ENCODE assay signal across 10 cellular contexts in genomic region chr6:149079911-149080501, GRCh38.
DNase-seq lines count a peak whose midpoint lies in the region; ATAC-seq and TF ChIP-seq lines count a peak whose summit lies in the region.
"Had no signal": no experiment of that assay in that cellular context is flagged by ENCODE, and none has a peak within 500 bp of the region (broad histone marks: within the 10 kb centered on the region; RNA-seq: fewer than 3 reads in every experiment).

No MANE protein-coding gene starts in this region.

- H3F3A ChIP-seq in GM23248 (ENCODE audit: insufficient read depth), result peaks cover 32% of the 10 kb centered on the region

- H3K4me1 ChIP-seq in GM23248 (ENCODE audit: insufficient read depth) (peaks cover 37% of the 10 kb centered on the region), left ventricle myocardium inferior (peaks cover 26% of the 10 kb centered on the region), Caco-2 (no peaks in the 10 kb centered on the region; the same call in 1 of the 2 replicates)

- no peaks in the 10 kb centered on the region for H3K9me3 Mint-ChIP-seq in stimulated activated effector memory CD8-positive, alpha-beta T cell treated with anti-CD3 and anti-CD28 coated beads, Interleukin-12 subunit alpha, Interleukin-12 subunit beta, amount 100 ng/mL, for 72 hours
- no peaks in the 10 kb centered on the region for H3K9me3 Mint-ChIP-seq in Caco-2 (ENCODE audit: unreplicated experiment)

- peak overlapping the region; percentile 78 for H3K27ac ChIP-seq in GM23248
- H3K27ac ChIP-seq in VCaP, result peak overlapping the region; percentile 88
- H3K27ac ChIP-seq in left ventricle myocardium inferior (replicated peaks), result peak overlapping the region; percentile 79

- H3K79me2 ChIP-seq in GM23248 (ENCODE audit: insufficient read depth), result no peaks in the 10 kb centered on the region

- no peak overlapping the region for H3K4me3 Mint-ChIP-seq in stimulated activated effector memory CD8-positive, alpha-beta T cell treated with anti-CD3 and anti-CD28 coated beads, Interleukin-12 subunit alpha, Interleukin-12 subunit beta, amount 100 ng/mL, for 72 hours
- H3K4me3 Mint-ChIP-seq in Caco-2 (ENCODE audit: unreplicated experiment), result no peak overlapping the region

- in situ Hi-C loops in GM23248 (cut with MboI), result no loop called here

- BruUV-seq in Caco-2 (replicated peaks; lab: Mats Ljungman, UMichigan), result no TSS peak

- POLR2A ChIA-PET in Caco-2 (lab: Charles Lee), result no interaction called here

- no peaks in the 10 kb centered on the region for H3K9me2 ChIP-seq in GM23248 (ENCODE audit: insufficient read depth)

- H3K4me2 ChIP-seq in GM23248 (ENCODE audit: unreplicated experiment), result peak overlapping the region; percentile 66

- CTCF ChIA-PET in Caco-2 (lab: Charles Lee), result no interaction called here

- peak overlapping the region; percentile 35 for H3K9ac ChIP-seq in GM23248

- peak overlapping the region; percentile 11 for H2AFZ ChIP-seq in GM23248

- no peaks in the 10 kb centered on the region for H3K27me3 ChIP-seq in GM23248 (replicated peaks; ENCODE audit: insufficient read depth)
- H3K27me3 ChIP-seq in left ventricle myocardium inferior (ENCODE audit: low read depth), result no peaks in the 10 kb centered on the region
- H3K27me3 ChIP-seq in Caco-2 (replicated peaks; ENCODE audit: control insufficient read depth, insufficient read depth, low read length), result no peaks in the 10 kb centered on the region

- TF ChIP-seq CTCF in VCaP (conservative IDR thresholded peaks at IDR 0.05), result no peak
- TF ChIP-seq CTCF in left ventricle myocardium inferior (IDR thresholded peaks at IDR 0.05; ENCODE audit: borderline replicate concordance), result no peak
- no peak for TF ChIP-seq CTCF in Caco-2 (IDR thresholded peaks at IDR 0.05; ENCODE audit: insufficient read depth in 1 of 2, low read depth in 1 of 2, low read length in 1 of 2, severe bottlenecking in 1 of 2, unreplicated experiment in 1 of 2)

- H3K4me1 Mint-ChIP-seq in stimulated activated effector memory CD8-positive, alpha-beta T cell treated with anti-CD3 and anti-CD28 coated beads, Interleukin-12 subunit alpha, Interleukin-12 subunit beta, amount 100 ng/mL, for 72 hours, result peaks cover 35% of the 10 kb centered on the region
- H3K4me1 Mint-ChIP-seq in Caco-2 (ENCODE audit: low read depth, unreplicated experiment), result no peaks in the 10 kb centered on the region

- no peak for ATAC-seq in stimulated activated effector memory CD8-positive, alpha-beta T cell treated with anti-CD3 and anti-CD28 coated beads, Interleukin-12 subunit alpha, Interleukin-12 subunit beta, amount 100 ng/mL, for 72 hours
- no peak for ATAC-seq in HG03342 (IDR thresholded peaks at IDR 0.05; ENCODE audit: unreplicated experiment)

- H3K27me3 Mint-ChIP-seq in Caco-2 (ENCODE audit: insufficient read depth, unreplicated experiment), result no peaks in the 10 kb centered on the region

- H3K9me3 ChIP-seq in GM23248 (ENCODE audit: low read depth) (no peaks in the 10 kb centered on the region), left ventricle myocardium inferior (replicated peaks) (no peaks in the 10 kb centered on the region), Caco-2 (no peaks in the 10 kb centered on the region)

- H3K36me3 Mint-ChIP-seq in stimulated activated effector memory CD8-positive, alpha-beta T cell treated with anti-CD3 and anti-CD28 coated beads, Interleukin-12 subunit alpha, Interleukin-12 subunit beta, amount 100 ng/mL, for 72 hours, result no peaks in the 10 kb centered on the region
- H3K36me3 Mint-ChIP-seq in Caco-2 (ENCODE audit: insufficient read depth, unreplicated experiment), result no peaks in the 10 kb centered on the region

- H4K20me1 ChIP-seq in GM23248 (ENCODE audit: insufficient read depth), result no peaks in the 10 kb centered on the region

- WGBS in GM23248 (ENCODE audit: low coverage in 1 of 2, low lambda C conversion rate in 2 of 2, missing lambda C conversion rate in 2 of 2), 2 experiments, result 5 to 12% methylated on average over 6 of the region's 6 CpGs

- H3K4me3 ChIP-seq in GM23248, result no peak overlapping the region
- H3K4me3 ChIP-seq in left ventricle myocardium inferior, result no peak overlapping the region
- H3K4me3 ChIP-seq in Caco-2 (ENCODE audit: low read depth, low read length), result no peak overlapping the region

- H3K27ac Mint-ChIP-seq in stimulated activated effector memory CD8-positive, alpha-beta T cell treated with anti-CD3 and anti-CD28 coated beads, Interleukin-12 subunit alpha, Interleukin-12 subunit beta, amount 100 ng/mL, for 72 hours, result peak overlapping the region; percentile 54
- no peak overlapping the region for H3K27ac Mint-ChIP-seq in Caco-2 (ENCODE audit: unreplicated experiment)

- H3K36me3 ChIP-seq in GM23248 (ENCODE audit: low read depth) (no peaks in the 10 kb centered on the region), left ventricle myocardium inferior (no peaks in the 10 kb centered on the region), Caco-2 (ENCODE audit: control insufficient read depth, insufficient read depth, low read length) (no peaks in the 10 kb centered on the region)

- intact Hi-C loops in left ventricle myocardium inferior (cut with micrococcal nuclease) (loop anchor here (5.0 kb wide), 1 partner anchor 352 kb away; no protein-coding TSS in a partner anchor), Caco-2 (cut with micrococcal nuclease; ENCODE audit: unreplicated experiment) (loop anchor here (5.0 kb wide), 1 partner anchor 237 kb away; the partner anchor contains the start of gene TAB2)

- DNase-seq in GM23248 (peak; percentile 78), left ventricle myocardium inferior (peak; percentile 68), Caco-2 (no peak), NCI-H1048 (lab: John Stamatoyannopoulos, UW) (no peak)
- no peak for DNase-seq in stimulated activated effector memory CD8-positive, alpha-beta T cell treated with anti-CD3 and anti-CD28 coated beads, Interleukin-12 subunit alpha, Interleukin-12 subunit beta, amount 100 ng/mL, for 72 hours (ENCODE audit: low spot score in 2 of 2)
- DNase-seq in stimulated activated CD4-positive, alpha-beta T cell treated with anti-CD3 and anti-CD28 coated beads, Interleukin-4, amount 100 ng/mL, for 24 hours, result no peak
- DNase-seq: activated effector memory CD4-positive, alpha-beta T cell treated with Interleukin-2 at 50 U/mL for 16 hours; mesendoderm had no signal

Comparison
In these comparisons a context has a peak if more than half of its experiments do, and no peak if none do; other contexts are left out.
1. DNase-seq: peak in GM23248 (single experiment) and left ventricle myocardium inferior (single experiment); none in stimulated activated effector memory CD8-positive, alpha-beta T cell treated with anti-CD3 and anti-CD28 coated beads, Interleukin-12 subunit alpha, Interleukin-12 subunit beta, amount 100 ng/mL, for 72 hours (0 of 2), Caco-2 (0 of 2), stimulated activated CD4-positive, alpha-beta T cell treated with anti-CD3 and anti-CD28 coated beads, Interleukin-4, amount 100 ng/mL, for 24 hours (single experiment) and NCI-H1048 (single experiment).
2. Peak in every context shown above with its lines, with median percentiles within 50 percentile points of each other: H3K27ac ChIP-seq.